In the genomic region with DNA sequence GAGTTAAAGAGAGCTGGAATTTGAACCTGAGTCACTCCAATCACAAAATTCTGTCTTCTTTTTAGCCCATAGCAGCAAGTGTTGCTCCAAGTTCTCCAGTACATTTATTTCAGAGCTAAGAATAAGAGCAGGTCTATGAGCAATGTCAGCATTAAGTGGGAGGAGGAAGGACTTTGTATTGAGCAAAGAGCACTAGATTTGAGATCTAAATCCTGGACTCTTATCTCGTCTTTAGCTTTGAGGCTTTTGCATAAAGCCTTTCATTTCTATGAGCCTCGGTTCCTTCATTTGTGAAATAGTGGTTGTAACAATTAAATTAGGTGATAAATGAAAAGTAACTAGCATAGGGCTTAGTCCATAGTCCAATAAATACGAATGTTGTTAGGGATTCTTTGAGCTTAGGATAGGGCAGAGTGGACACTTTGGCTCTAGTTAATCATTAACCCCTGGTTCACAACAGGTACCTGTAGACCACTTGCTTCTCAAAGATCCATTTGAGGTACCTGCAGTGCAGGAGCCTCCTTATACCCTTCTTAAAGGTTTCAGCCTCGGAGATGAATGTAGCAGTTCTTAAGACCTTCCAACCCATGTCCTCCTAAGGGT, we compare ENCODE assay signal across 24 cellular contexts.
"Had no signal": no experiment of that assay in that cellular context is flagged by ENCODE, and none has a peak within 500 bp of the region (broad histone marks: within the 10 kb centered on the region; RNA-seq: fewer than 3 reads in every experiment).

No MANE protein-coding gene starts in this region.

- H3K27ac ChIP-seq: KMS-11, PC-9 had no signal

- H3K9ac ChIP-seq: KMS-11, SK-N-SH had no signal

- H3K27me3 ChIP-seq: Peyer's patch had no signal

- ATAC-seq: K562, T-cell had no signal

- H3K27ac Mint-ChIP-seq: IgD-negative memory B cell, T-cell had no signal

- H3K4me2 ChIP-seq: KMS-11, PC-9, SK-N-SH had no signal

- H3K9me3 ChIP-seq: Peyer's patch, SK-N-SH had no signal

- H3K4me3 Mint-ChIP-seq: IgD-negative memory B cell, T-cell had no signal

- H3K27me3 Mint-ChIP-seq: IgD-negative memory B cell, T-cell had no signal

- DNase-seq: Kasumi-1; MV-4-11; NCI-H1048; NCI-H1105; NCI-H146; NCI-H1694 treated with DMSO at 0.1 percent for 48 hours; NCI-H1930; NCI-H2081 treated with DMSO at 0.1 percent for 48 hours; NCI-H2171 treated with DMSO at 0.1 percent for 48 hours; NCI-H345; NCI-H446 treated with DMSO at 0.1 percent for 48 hours; NCI-H510A treated with DMSO at 0.1 percent for 48 hours; NCI-H526; NCI-H82; NK-92 treated with Interleukin-12 subunit alpha and Interleukin-12 subunit beta, amount 100 ng/mL, for 24 hours; OCI-M1; Peyer's patch; SHP77 treated with DMSO at 0.1 percent for 48 hours; SK-N-SH; T-cell had no signal

- H3K36me3 ChIP-seq: Peyer's patch had no signal

- H3K36me3 Mint-ChIP-seq: IgD-negative memory B cell, T-cell had no signal

- H3K4me1 Mint-ChIP-seq: T-cell had no signal

- H3K4me3 ChIP-seq: K562, PC-9, Peyer's patch had no signal

- H2AFZ ChIP-seq: PC-9 had no signal
